ENCODE assay signal across 17 cellular contexts in genomic region chr6:166024252-166024651, GRCh38.
"Had no signal": no experiment of that assay in that cellular context is flagged by ENCODE, and none has a peak within 500 bp of the region (broad histone marks: within the 10 kb centered on the region; RNA-seq: fewer than 3 reads in every experiment).

No MANE protein-coding gene starts in this region.

- H3K27me3 Mint-ChIP-seq: activated CD4-positive, alpha-beta memory T cell treated with anti-CD3 and anti-CD28 coated beads, Interleukin-2, amount 10 ng/mL, durations not matched to agents 7 days and 5 days; activated CD4-positive, alpha-beta T cell treated with anti-CD3 and anti-CD28 coated beads for 36 hours had no signal

- DNase-seq: activated CD4-positive, alpha-beta memory T cell treated with anti-CD3 and anti-CD28 coated beads, Interleukin-2, amount 10 ng/mL, durations not matched to agents 7 days and 5 days; activated CD4-positive, alpha-beta T cell treated with anti-CD3 and anti-CD28 coated beads for 36 hours; activated effector memory CD4-positive, alpha-beta T cell treated with Interleukin-2 at 50 U/mL for 16 hours; activated naive CD4-positive, alpha-beta T cell treated with anti-CD3 and anti-CD28 coated beads, Interleukin-2, amount 50 U/mL, for 16 hours; activated T-cell treated with anti-CD3 and anti-CD28 coated beads, Interleukin-2, amount 50 U/mL, for 4 hours; effector CD4-positive, alpha-beta T cell; heart right ventricle; left lung; naive B cell; T-cell; testis had no signal

- H3K4me3 ChIP-seq: heart right ventricle, left lung, skin epidermis, testis had no signal

- FAIRE-seq: bronchial epithelial cell had no signal

- ATAC-seq: activated T-cell treated with anti-CD3 and anti-CD28 coated beads, Interleukin-2, amount 50 U/mL, for 4 hours; esophagus mucosa; heart right ventricle; left lung; T-cell; WTC11 had no signal

- H3K9me3 Mint-ChIP-seq: activated CD4-positive, alpha-beta memory T cell treated with anti-CD3 and anti-CD28 coated beads, Interleukin-2, amount 10 ng/mL, durations not matched to agents 7 days and 5 days; type B pancreatic cell had no signal

- H3K36me3 Mint-ChIP-seq: naive B cell, T-cell, type B pancreatic cell, WTC11 had no signal

- H3K36me3 ChIP-seq: heart right ventricle, left lung, neutrophil had no signal

- H3K4me1 ChIP-seq: left lung, testis had no signal

- H3K27ac ChIP-seq: heart right ventricle, left lung, neutrophil, testis had no signal

- H3K4me1 Mint-ChIP-seq: activated CD4-positive, alpha-beta memory T cell treated with anti-CD3 and anti-CD28 coated beads, Interleukin-2, amount 10 ng/mL, durations not matched to agents 7 days and 5 days; activated CD4-positive, alpha-beta T cell treated with anti-CD3 and anti-CD28 coated beads for 36 hours; naive B cell; T-cell; WTC11 had no signal

- H3K27me3 ChIP-seq: left lung, neutrophil, testis had no signal

- H3K4me3 Mint-ChIP-seq: activated CD4-positive, alpha-beta memory T cell treated with anti-CD3 and anti-CD28 coated beads, Interleukin-2, amount 10 ng/mL, durations not matched to agents 7 days and 5 days; activated CD4-positive, alpha-beta T cell treated with anti-CD3 and anti-CD28 coated beads for 36 hours; activated T-cell treated with anti-CD3 and anti-CD28 coated beads, Interleukin-2, amount 50 U/mL, for 4 hours; naive B cell; T-cell; type B pancreatic cell; WTC11 had no signal

- H3K27ac Mint-ChIP-seq: activated CD4-positive, alpha-beta memory T cell treated with anti-CD3 and anti-CD28 coated beads, Interleukin-2, amount 10 ng/mL, durations not matched to agents 7 days and 5 days; activated CD4-positive, alpha-beta T cell treated with anti-CD3 and anti-CD28 coated beads for 36 hours; naive B cell; T-cell; type B pancreatic cell; WTC11 had no signal

- H3K9me3 ChIP-seq: neutrophil, testis had no signal
